25 cellular contexts compared by ENCODE assay signal in the genomic region with DNA sequence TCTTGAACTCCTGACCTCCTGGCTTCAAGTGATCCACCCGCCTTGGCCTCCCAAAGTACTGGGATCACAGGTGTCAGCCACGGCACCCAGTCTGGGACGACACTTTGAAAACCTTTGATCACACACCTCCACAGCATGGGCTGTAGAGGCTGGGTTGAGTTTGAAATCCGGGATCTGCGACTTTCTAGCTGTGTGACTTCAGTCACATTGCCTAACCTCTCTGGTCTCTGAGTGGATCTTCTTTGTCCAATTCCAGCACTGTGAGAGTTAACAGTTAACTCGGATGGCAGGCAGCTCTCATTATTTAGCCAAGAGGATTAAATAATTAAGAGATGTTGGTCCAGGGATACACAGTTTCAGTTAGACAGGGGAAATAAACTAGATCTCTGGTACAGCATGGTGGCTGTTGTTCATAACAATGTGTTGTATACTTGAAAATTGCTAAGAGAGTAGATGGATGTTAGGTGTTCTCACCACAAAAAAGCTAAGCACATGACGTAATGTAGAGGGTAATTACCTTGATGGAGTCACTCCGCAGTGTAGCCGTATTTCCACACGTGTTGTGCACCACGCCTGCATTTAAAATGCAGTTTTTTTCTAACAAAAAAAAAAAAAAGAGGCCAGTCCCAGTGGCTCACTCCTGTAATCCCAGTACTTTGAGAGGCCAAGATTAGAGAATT. TPM values are rescaled to one million over a fixed set of nuclear protein-coding genes. Genes with fewer than 3 reads are reported as not detected.
"Had no signal": no experiment of that assay in that cellular context is flagged by ENCODE, and none has a peak within 500 bp of the region (broad histone marks: within the 10 kb centered on the region; RNA-seq: fewer than 3 reads in every experiment).

No MANE protein-coding gene starts in this region.

- H3K27ac ChIP-seq: ascending aorta, body of pancreas had no signal

- H3K27me3 ChIP-seq: ascending aorta, body of pancreas had no signal

- DNase-seq: activated B cell treated with CpG ODN at 0.5 μM for 24 hours; activated CD4-positive, alpha-beta T cell treated with anti-CD3 and anti-CD28 coated beads for 1 hour; activated CD4-positive, alpha-beta T cell treated with anti-CD3 and anti-CD28 coated beads, Interleukin-2, amount 10 ng/mL, durations not matched to agents 24 days and 14 days; activated CD4-positive, alpha-beta T cell treated with anti-CD3 and anti-CD28 coated beads, Interleukin-2, amount 50 U/mL, for 48 hours; activated CD8-positive, alpha-beta memory T cell treated with anti-CD3 and anti-CD28 coated beads, Interleukin-2, amount 10 ng/mL, durations not matched to agents 7 days and 5 days; activated effector memory CD4-positive, alpha-beta T cell treated with anti-CD3 and anti-CD28 coated beads, Interleukin-2, amount 50 U/mL, for 16 hours; activated naive CD4-positive, alpha-beta T cell treated with Interleukin-2 at 50 U/mL for 16 hours; activated naive CD8-positive, alpha-beta T cell treated with anti-CD3 and anti-CD28 coated beads, Interleukin-2, amount 50 U/mL, for 24 hours; activated T-cell treated with anti-CD3 and anti-CD28 coated beads, Interleukin-2, amount 50 U/mL, for 24 hours; amniotic stem cell; body of pancreas; Kasumi-1; NCI-H1436 treated with DMSO at 0.1 percent for 48 hours; NCI-H187; NCI-H2081; NCI-H2171 treated with DMSO at 0.1 percent for 48 hours; PC-3; SHP77 treated with DMSO at 0.1 percent for 48 hours; T-helper 17 cell; T-helper 9 cell had no signal

- H3K9me3 ChIP-seq: ascending aorta, body of pancreas had no signal

- FAIRE-seq: RCC 7860 had no signal

- H3K4me1 ChIP-seq: ascending aorta, body of pancreas had no signal

- H3K4me3 ChIP-seq: ascending aorta, body of pancreas had no signal

- H3K36me3 ChIP-seq: ascending aorta had no signal

- ATAC-seq: activated CD8-positive, alpha-beta memory T cell treated with anti-CD3 and anti-CD28 coated beads, Interleukin-2, amount 10 ng/mL, durations not matched to agents 7 days and 5 days; activated naive CD4-positive, alpha-beta T cell treated with anti-CD3 and anti-CD28 coated beads, Interleukin-2, amount 50 U/mL, for 72 hours; activated naive CD8-positive, alpha-beta T cell treated with anti-CD3 and anti-CD28 coated beads, Interleukin-2, amount 50 U/mL, for 24 hours; body of pancreas; PC-3; T-helper 17 cell had no signal

RNA-seq across cellular contexts. Expression of a gene that starts 1.9 kb away (rescaled TPM):
- total RNA-seq: activated B cell treated with CpG ODN at 0.5 μM for 24 hours; activated CD4-positive, alpha-beta T cell treated with anti-CD3 and anti-CD28 coated beads, Interleukin-2, amount 10 ng/mL, durations not matched to agents 24 days and 14 days; activated CD8-positive, alpha-beta memory T cell treated with anti-CD3 and anti-CD28 coated beads, Interleukin-2, amount 10 ng/mL, durations not matched to agents 7 days and 5 days; activated naive CD4-positive, alpha-beta T cell treated with anti-CD3 and anti-CD28 coated beads, Interleukin-2, amount 50 U/mL, for 72 hours; activated T-helper 1 cell treated with anti-CD3 and anti-CD28 coated beads, Interleukin-12 subunit alpha, Interleukin-12 subunit beta, Interleukin-2, Interleukin-4 antibody, amounts not matched to agents 30 ng/mL and 10 ng/mL and 1 ng/mL, durations not matched to agents 14 hours and 24 hours and 36 hours; ascending aorta; body of pancreas; PC-3; SK-MEL-5; T-helper 17 cell had no signal

RNA-seq across cellular contexts. Expression of a gene that starts 19.9 kb away (rescaled TPM):
- total RNA-seq: activated B cell treated with CpG ODN at 0.5 μM for 24 hours; activated CD4-positive, alpha-beta T cell treated with anti-CD3 and anti-CD28 coated beads, Interleukin-2, amount 10 ng/mL, durations not matched to agents 24 days and 14 days; activated CD8-positive, alpha-beta memory T cell treated with anti-CD3 and anti-CD28 coated beads, Interleukin-2, amount 10 ng/mL, durations not matched to agents 7 days and 5 days; activated naive CD4-positive, alpha-beta T cell treated with anti-CD3 and anti-CD28 coated beads, Interleukin-2, amount 50 U/mL, for 72 hours; activated T-helper 1 cell treated with anti-CD3 and anti-CD28 coated beads, Interleukin-12 subunit alpha, Interleukin-12 subunit beta, Interleukin-2, Interleukin-4 antibody, amounts not matched to agents 30 ng/mL and 10 ng/mL and 1 ng/mL, durations not matched to agents 14 hours and 24 hours and 36 hours; ascending aorta; body of pancreas; PC-3; SK-MEL-5; T-helper 17 cell had no signal

RNA-seq across cellular contexts. Expression of a gene that starts 24.4 kb away (rescaled TPM):
- total RNA-seq: activated B cell treated with CpG ODN at 0.5 μM for 24 hours; activated CD4-positive, alpha-beta T cell treated with anti-CD3 and anti-CD28 coated beads, Interleukin-2, amount 10 ng/mL, durations not matched to agents 24 days and 14 days; activated CD8-positive, alpha-beta memory T cell treated with anti-CD3 and anti-CD28 coated beads, Interleukin-2, amount 10 ng/mL, durations not matched to agents 7 days and 5 days; activated naive CD4-positive, alpha-beta T cell treated with anti-CD3 and anti-CD28 coated beads, Interleukin-2, amount 50 U/mL, for 72 hours; activated T-helper 1 cell treated with anti-CD3 and anti-CD28 coated beads, Interleukin-12 subunit alpha, Interleukin-12 subunit beta, Interleukin-2, Interleukin-4 antibody, amounts not matched to agents 30 ng/mL and 10 ng/mL and 1 ng/mL, durations not matched to agents 14 hours and 24 hours and 36 hours; ascending aorta; body of pancreas; PC-3; SK-MEL-5; T-helper 17 cell had no signal
